In genomic region chr1:65393345-65393744, GRCh38 we compare ENCODE assay signal across 9 cellular contexts. TPM values are rescaled to one million over a fixed set of nuclear protein-coding genes. Genes with fewer than 3 reads are reported as not detected.
DNase-seq lines count a peak whose midpoint lies in the region; ATAC-seq, FAIRE-seq and TF ChIP-seq lines count a peak whose summit lies in the region.
"Had no signal": no experiment of that assay in that cellular context is flagged by ENCODE, and none has a peak within 500 bp of the region (broad histone marks: within the 10 kb centered on the region; RNA-seq: fewer than 3 reads in every experiment).

No MANE protein-coding gene starts in this region.

- H3K9me3 ChIP-seq in small intestine (ENCODE audit: control insufficient read depth, low read depth), result no peaks in the 10 kb centered on the region
- H3K9me3 ChIP-seq in suprapubic skin, result no peaks in the 10 kb centered on the region
- H3K9me3 ChIP-seq: BLaER1 had no signal

- H3K27ac ChIP-seq in small intestine (ENCODE audit: low read depth in 1 of 2, low read length in 1 of 2) (no peak overlapping the region), suprapubic skin (no peak overlapping the region)
- H3K27ac ChIP-seq: BLaER1 had no signal

- FAIRE-seq in small intestine (lab: Jason Lieb, UNC), result no peak

- TF ChIP-seq CTCF in suprapubic skin (IDR thresholded peaks at IDR 0.05), result no peak

- H3K4me1 ChIP-seq in small intestine (ENCODE audit: control insufficient read depth in 2 of 2, insufficient read depth in 1 of 2, low read depth in 1 of 2, low read length in 1 of 2), result no peaks in the 10 kb centered on the region
- no peaks in the 10 kb centered on the region for H3K4me1 ChIP-seq in suprapubic skin
- H3K4me1 ChIP-seq: BLaER1 had no signal

- TF ChIP-seq POLR2A in suprapubic skin (IDR thresholded peaks at IDR 0.05), result no peak

- H3K4me1 Mint-ChIP-seq in activated T-cell treated with anti-CD3 and anti-CD28 coated beads, Interleukin-2, amount 50 U/mL, for 24 hours (ENCODE audit: low read depth), result peaks cover 62% of the 10 kb centered on the region
- H3K4me1 Mint-ChIP-seq in activated T-helper 17 cell treated with anti-CD3 and anti-CD28 coated beads, Interleukin-2, amount 50 U/mL, for 72 hours, result peaks cover 45% of the 10 kb centered on the region

- ATAC-seq in HG03095 (IDR thresholded peaks at IDR 0.05; ENCODE audit: unreplicated experiment), result peak; percentile 97
- ATAC-seq in activated T-helper 17 cell treated with anti-CD3 and anti-CD28 coated beads, Interleukin-2, amount 50 U/mL, for 72 hours (replicated peaks), result peak; percentile 80
- peak; percentile 98 for ATAC-seq in stimulated activated naive CD8-positive, alpha-beta T cell treated with anti-CD3 and anti-CD28 coated beads, Interleukin-15, Interleukin-2, amounts not matched to agents 100 U/mL and 50 U/mL, for 24 hours

- peaks cover 8% of the 10 kb centered on the region for H3K36me3 Mint-ChIP-seq in activated T-cell treated with anti-CD3 and anti-CD28 coated beads, Interleukin-2, amount 50 U/mL, for 24 hours (ENCODE audit: low read depth)
- peaks cover 3% of the 10 kb centered on the region for H3K36me3 Mint-ChIP-seq in activated T-helper 17 cell treated with anti-CD3 and anti-CD28 coated beads, Interleukin-2, amount 50 U/mL, for 72 hours (ENCODE audit: low read depth)

- H3K36me3 ChIP-seq in small intestine (ENCODE audit: control insufficient read depth in 2 of 2, insufficient read depth in 2 of 2, low read length in 2 of 2) (no peaks in the 10 kb centered on the region), suprapubic skin (no peaks in the 10 kb centered on the region)

- no peaks in the 10 kb centered on the region for H3K27me3 Mint-ChIP-seq in activated T-cell treated with anti-CD3 and anti-CD28 coated beads, Interleukin-2, amount 50 U/mL, for 24 hours
- H3K27me3 Mint-ChIP-seq in activated T-helper 17 cell treated with anti-CD3 and anti-CD28 coated beads, Interleukin-2, amount 50 U/mL, for 72 hours, result no peaks in the 10 kb centered on the region

- no peak for TF ChIP-seq EP300 in suprapubic skin (IDR thresholded peaks at IDR 0.05)

- 73 to 83% (median 78%) methylated on average over 2 of the region's 2 CpGs for WGBS in small intestine, 3 donors
- 88% methylated on average over 2 of the region's 2 CpGs for WGBS in suprapubic skin

- H3K4me3 ChIP-seq in small intestine (ENCODE audit: low read depth in 1 of 2, low read length in 2 of 2) (no peak overlapping the region), suprapubic skin (no peak overlapping the region)
- H3K4me3 ChIP-seq: BLaER1 had no signal

- H3K9me3 Mint-ChIP-seq in activated T-cell treated with anti-CD3 and anti-CD28 coated beads, Interleukin-2, amount 50 U/mL, for 24 hours, result no peaks in the 10 kb centered on the region
- H3K9me3 Mint-ChIP-seq in activated T-helper 17 cell treated with anti-CD3 and anti-CD28 coated beads, Interleukin-2, amount 50 U/mL, for 72 hours, result no peaks in the 10 kb centered on the region

- H3K4me3 Mint-ChIP-seq in activated T-cell treated with anti-CD3 and anti-CD28 coated beads, Interleukin-2, amount 50 U/mL, for 24 hours, result no peak overlapping the region
- H3K4me3 Mint-ChIP-seq in activated T-helper 17 cell treated with anti-CD3 and anti-CD28 coated beads, Interleukin-2, amount 50 U/mL, for 72 hours, result peak overlapping the region; percentile 71

- H3K27ac Mint-ChIP-seq in activated T-cell treated with anti-CD3 and anti-CD28 coated beads, Interleukin-2, amount 50 U/mL, for 24 hours, result peak overlapping the region; percentile 82
- H3K27ac Mint-ChIP-seq in activated T-helper 17 cell treated with anti-CD3 and anti-CD28 coated beads, Interleukin-2, amount 50 U/mL, for 72 hours, result peak overlapping the region; percentile 89

- H3K27me3 ChIP-seq in small intestine (ENCODE audit: control insufficient read depth in 2 of 2, insufficient read depth in 2 of 2, low read length in 2 of 2) (no peaks in the 10 kb centered on the region), suprapubic skin (no peaks in the 10 kb centered on the region)
- H3K27me3 ChIP-seq: BLaER1 had no signal

- no peak for DNase-seq in activated T-cell treated with anti-CD3 and anti-CD28 coated beads, Interleukin-2, amount 50 U/mL, for 24 hours
- no peak for DNase-seq in activated T-cell treated with anti-CD3 and anti-CD28 coated beads, Interleukin-2, amount 50 U/mL, for 1 hour
- DNase-seq in stimulated activated naive CD8-positive, alpha-beta T cell treated with anti-CD3 and anti-CD28 coated beads, Interleukin-15, Interleukin-2, amounts not matched to agents 100 U/mL and 50 U/mL, for 24 hours, result peak; percentile 8
- DNase-seq in HK-2 (ENCODE audit: unreplicated experiment) (no peak), small intestine (no peak), suprapubic skin (ENCODE audit: low spot score in 2 of 2) (no peak)

RNA-seq across cellular contexts. Expression of gene LEPR, which starts 27.1 kb away (rescaled TPM):
- 1 to 10 TPM; 4.6 to 9.2 TPM for total RNA-seq in activated T-helper 17 cell treated with anti-CD3 and anti-CD28 coated beads, Interleukin-2, amount 50 U/mL, for 72 hours
- 1 to 10 TPM in 1 of 3 donors, under 1 TPM in 1, not detected in 1; 0.54 to 6.6 TPM for polyA plus RNA-seq in small intestine
- total RNA-seq in suprapubic skin, result 10 to 100 TPM in 1 of 4 donors, 1 to 10 TPM in 3; 3.9 to 12.4 (median 6.7) TPM

RNA-seq across cellular contexts. Expression of gene LEPROT, which starts 27.1 kb away (rescaled TPM):
- 10 to 100 TPM; 29.6 to 33.4 TPM for total RNA-seq in activated T-helper 17 cell treated with anti-CD3 and anti-CD28 coated beads, Interleukin-2, amount 50 U/mL, for 72 hours
- polyA plus RNA-seq in small intestine, result 10 to 100 TPM; 14.1 to 31.2 (median 19.2) TPM
- 10 to 100 TPM; 34.6 to 52.4 (median 44.2) TPM for total RNA-seq in suprapubic skin
